Comparison of ENCODE assay signal across 8 cellular contexts in the genomic region with DNA sequence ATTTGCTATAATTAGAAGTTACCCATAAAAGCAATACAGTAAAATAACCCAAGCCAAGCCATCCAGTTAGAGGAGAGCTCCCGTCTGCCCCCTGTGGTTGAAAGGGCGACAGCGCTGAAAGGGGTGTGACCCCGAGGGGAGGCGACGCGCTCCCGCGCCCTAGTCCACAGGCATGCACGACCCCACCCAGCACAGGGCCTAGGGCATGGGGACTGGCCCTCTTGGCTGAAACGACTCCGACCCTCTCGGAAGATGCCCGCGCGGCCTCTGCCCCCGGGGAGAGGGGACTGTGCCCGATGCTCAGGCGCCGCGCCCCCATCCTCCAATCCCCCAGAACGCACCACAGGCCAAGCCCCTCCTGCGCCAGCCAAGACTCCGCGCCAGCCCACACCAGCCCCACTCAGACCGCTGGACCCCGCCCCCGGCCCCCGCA.
A peak's percentile ranks its signal among the peaks of the same experiment; 100 is the strongest.
DNase-seq lines count a peak whose midpoint lies in the region; ATAC-seq, FAIRE-seq and TF ChIP-seq lines count a peak whose summit lies in the region.

No MANE protein-coding gene starts in this region.

- no peak overlapping the region for H2AFZ ChIP-seq in Loucy (ENCODE audit: low read length)

- no peak overlapping the region for H3K4me3 ChIP-seq in Loucy (ENCODE audit: low read length, poor library complexity, severe bottlenecking)
- H3K4me3 ChIP-seq in prostate gland = peak overlapping the region; percentile 15 to 32

- no peaks in the 10 kb centered on the region for H3K79me2 ChIP-seq in Loucy (ENCODE audit: insufficient read depth, low read length)

- TF ChIP-seq CTCF in Loucy (conservative IDR thresholded peaks at IDR 0.05; ENCODE audit: low read length) (peak; percentile 42), prostate gland (IDR thresholded peaks at IDR 0.05) (peak in 3 of 4 experiments; percentile 24 to 45 (median 34))

- intact Hi-C loops in cardiac septum (cut with DNase I) = no loop called here
- intact Hi-C loops in prostate gland (cut with DNase I) = no loop called here

- no peaks in the 10 kb centered on the region for H3K36me3 ChIP-seq in Loucy (ENCODE audit: insufficient read depth, low read length)
- H3K36me3 ChIP-seq in prostate gland = no peaks in the 10 kb centered on the region

- H3K4me1 ChIP-seq in Loucy (ENCODE audit: insufficient read depth, low read length, poor library complexity, severe bottlenecking) = no peaks in the 10 kb centered on the region
- no peaks in the 10 kb centered on the region for H3K4me1 ChIP-seq in prostate gland (replicated peaks)

- H3K9ac ChIP-seq in Loucy (ENCODE audit: low read depth, low read length, poor library complexity, severe bottlenecking) = no peak overlapping the region

- TF ChIP-seq POLR2A in prostate gland (IDR thresholded peaks at IDR 0.05) (no peak), H54 (IDR thresholded peaks at IDR 0.05; ENCODE audit: low read depth, low read length) (no peak)

- H3K9me3 ChIP-seq in Loucy (ENCODE audit: insufficient read depth, low read depth, low read length) = no peaks in the 10 kb centered on the region
- no peaks in the 10 kb centered on the region for H3K9me3 ChIP-seq in prostate gland

- H3F3A ChIP-seq in Loucy (ENCODE audit: low read depth) = no peaks in the 10 kb centered on the region

- no peaks in the 10 kb centered on the region for H4K20me1 ChIP-seq in Loucy (ENCODE audit: insufficient read depth, low read length, poor library complexity, severe bottlenecking)

- no peaks in the 10 kb centered on the region for H3K9me2 ChIP-seq in Loucy (replicated peaks; ENCODE audit: low read depth, low read length)

- no peak for FAIRE-seq in H54 (lab: Jason Lieb, UNC)

- peak; percentile 20 for DNase-seq in COLO668 (lab: John Stamatoyannopoulos, UW; ENCODE audit: unreplicated experiment)
- peak; percentile 77 to 78 for DNase-seq in activated T-cell treated with anti-CD3 and anti-CD28 coated beads, Interleukin-2, amount 50 U/mL, for 48 hours
- DNase-seq in cardiac septum (ENCODE audit: low spot score) = peak; percentile 56
- no peak for DNase-seq in prostate gland (ENCODE audit: low spot score)
- no peak for DNase-seq in NCI-H2227 treated with DMSO at 0.1 percent for 48 hours (lab: John Stamatoyannopoulos, UW)
- DNase-seq in H54 (ENCODE audit: insufficient read length, low spot score) = no peak

- WGBS in prostate gland = under 1% methylated on average over 25 of the region's 29 CpGs

- H3K27me3 ChIP-seq in Loucy (ENCODE audit: insufficient read depth, low read length, poor library complexity, severe bottlenecking) (no peaks in the 10 kb centered on the region), prostate gland (replicated peaks; ENCODE audit: insufficient read depth) (no peaks in the 10 kb centered on the region)

- H3K4me2 ChIP-seq in Loucy (ENCODE audit: low read depth, low read length, poor library complexity, severe bottlenecking) = no peak overlapping the region

- H3K27ac ChIP-seq in prostate gland = no peak overlapping the region

- ATAC-seq in GM21515 (IDR thresholded peaks at IDR 0.05; ENCODE audit: unreplicated experiment) = peak; percentile 50

Comparison
In these comparisons a context has a peak if more than half of its experiments do, and no peak if none do; other contexts are left out.
1. DNase-seq: peak in COLO668 (single experiment), activated T-cell treated with anti-CD3 and anti-CD28 coated beads, Interleukin-2, amount 50 U/mL, for 48 hours (2 of 2) and cardiac septum (single experiment); none in prostate gland (single experiment), NCI-H2227 treated with DMSO at 0.1 percent for 48 hours (single experiment) and H54 (single experiment).